14 cellular contexts compared by ENCODE assay signal in genomic region chr2:223820549-223820948, GRCh38.
"Had no signal": no experiment of that assay in that cellular context is flagged by ENCODE, and none has a peak within 500 bp of the region (broad histone marks: within the 10 kb centered on the region; RNA-seq: fewer than 3 reads in every experiment).

No MANE protein-coding gene starts in this region.

- H3K4me1 ChIP-seq: right atrium auricular region had no signal

- DNase-seq: activated CD4-positive, alpha-beta T cell treated with anti-CD3 and anti-CD28 coated beads for 4 hours; activated CD8-positive, alpha-beta memory T cell treated with anti-CD3 and anti-CD28 coated beads, Interleukin-2, amount 50 U/mL, for 4 hours; activated CD8-positive, alpha-beta T cell treated with anti-CD3 and anti-CD28 coated beads for 36 hours; activated naive CD4-positive, alpha-beta T cell treated with Interleukin-2 at 50 U/mL for 16 hours; caudate nucleus; effector memory CD4-positive, alpha-beta T cell; left ventricle myocardium superior; T-helper 9 cell had no signal

- H3K4me2 ChIP-seq: hepatocyte, smooth muscle cell had no signal

- H2AFZ ChIP-seq: hepatocyte had no signal

- H3K27me3 Mint-ChIP-seq: activated CD8-positive, alpha-beta T cell treated with anti-CD3 and anti-CD28 coated beads for 36 hours had no signal

- H3K9me3 ChIP-seq: right atrium auricular region, tibial nerve had no signal

- H3K36me3 Mint-ChIP-seq: stimulated activated effector memory CD8-positive, alpha-beta T cell treated with anti-CD3 and anti-CD28 coated beads, Interleukin-12 subunit alpha, Interleukin-12 subunit beta, amount 100 ng/mL, for 72 hours had no signal

- H3K4me3 ChIP-seq: coronary artery, hepatocyte, right atrium auricular region, smooth muscle cell, tibial nerve had no signal

- H3K27me3 ChIP-seq: hepatocyte, right atrium auricular region, tibial nerve had no signal

- H3K4me3 Mint-ChIP-seq: activated CD8-positive, alpha-beta T cell treated with anti-CD3 and anti-CD28 coated beads for 36 hours; stimulated activated effector memory CD8-positive, alpha-beta T cell treated with anti-CD3 and anti-CD28 coated beads, Interleukin-12 subunit alpha, Interleukin-12 subunit beta, amount 100 ng/mL, for 72 hours had no signal

- H3K36me3 ChIP-seq: right atrium auricular region, tibial nerve had no signal

- H3K27ac ChIP-seq: coronary artery, hepatocyte, right atrium auricular region, tibial nerve had no signal

- ATAC-seq: activated CD8-positive, alpha-beta T cell treated with anti-CD3 and anti-CD28 coated beads for 36 hours; left ventricle myocardium superior; stimulated activated effector memory CD8-positive, alpha-beta T cell treated with anti-CD3 and anti-CD28 coated beads, Interleukin-12 subunit alpha, Interleukin-12 subunit beta, amount 100 ng/mL, for 72 hours had no signal

- H3K9me3 Mint-ChIP-seq: activated CD8-positive, alpha-beta T cell treated with anti-CD3 and anti-CD28 coated beads for 36 hours; stimulated activated effector memory CD8-positive, alpha-beta T cell treated with anti-CD3 and anti-CD28 coated beads, Interleukin-12 subunit alpha, Interleukin-12 subunit beta, amount 100 ng/mL, for 72 hours had no signal

- H3K27ac Mint-ChIP-seq: activated CD8-positive, alpha-beta T cell treated with anti-CD3 and anti-CD28 coated beads for 36 hours; stimulated activated effector memory CD8-positive, alpha-beta T cell treated with anti-CD3 and anti-CD28 coated beads, Interleukin-12 subunit alpha, Interleukin-12 subunit beta, amount 100 ng/mL, for 72 hours had no signal
